ENCODE assay signal across 11 cellular contexts in genomic region chr20:45420125-45420524, GRCh38. TPM values are rescaled to one million over a fixed set of nuclear protein-coding genes. Genes with fewer than 3 reads are reported as not detected.
A peak's percentile ranks its signal among the peaks of the same experiment; 100 is the strongest.
DNase-seq lines count a peak whose midpoint lies in the region; ATAC-seq, FAIRE-seq and TF ChIP-seq lines count a peak whose summit lies in the region.
"Had no signal": no experiment of that assay in that cellular context is flagged by ENCODE, and none has a peak within 500 bp of the region (broad histone marks: within the 10 kb centered on the region; RNA-seq: fewer than 3 reads in every experiment).

No MANE protein-coding gene starts in this region.

- no peaks in the 10 kb centered on the region for H3K9me3 ChIP-seq in right cardiac atrium (ENCODE audit: control insufficient read depth, low read length)
- H3K9me3 ChIP-seq: SK-N-SH had no signal

- peaks cover 39% of the 10 kb centered on the region for H3K4me1 Mint-ChIP-seq in stimulated activated naive CD8-positive, alpha-beta T cell treated with anti-CD3 and anti-CD28 coated beads, Interleukin-15, amount 100 ng/mL, for 72 hours

- no peak overlapping the region for H3K4me3 Mint-ChIP-seq in stimulated activated naive CD8-positive, alpha-beta T cell treated with anti-CD3 and anti-CD28 coated beads, Interleukin-15, amount 100 ng/mL, for 72 hours

- peak overlapping the region; percentile 44 to 85 for H3K27ac Mint-ChIP-seq in stimulated activated naive CD8-positive, alpha-beta T cell treated with anti-CD3 and anti-CD28 coated beads, Interleukin-15, amount 100 ng/mL, for 72 hours

- H3K4me1 ChIP-seq in right cardiac atrium (ENCODE audit: control insufficient read depth, insufficient read depth, low read length): peaks cover 11% of the 10 kb centered on the region

- TF ChIP-seq CTCF in brain microvascular endothelial cell (IDR thresholded peaks at IDR 0.05; ENCODE audit: low read depth, low read length, missing control alignments) (no peak), foreskin fibroblast (IDR thresholded peaks at IDR 0.05; ENCODE audit: low read depth, low read length) (no peak)

- H3K4me3 ChIP-seq in brain microvascular endothelial cell (ENCODE audit: low read depth, low read length) (no peak overlapping the region), right cardiac atrium (ENCODE audit: low read length) (no peak overlapping the region), foreskin fibroblast (ENCODE audit: low read depth in 1 of 2, low read length in 2 of 2) (no peak overlapping the region)

- 87% methylated on average over 8 of the region's 8 CpGs for WGBS in right cardiac atrium

- H3K27me3 Mint-ChIP-seq in stimulated activated naive CD8-positive, alpha-beta T cell treated with anti-CD3 and anti-CD28 coated beads, Interleukin-15, amount 100 ng/mL, for 72 hours: no peaks in the 10 kb centered on the region

- H3K27me3 ChIP-seq in brain microvascular endothelial cell (replicated peaks) (no peaks in the 10 kb centered on the region), right cardiac atrium (ENCODE audit: control insufficient read depth, insufficient read depth) (no peaks in the 10 kb centered on the region)

- no peak for ATAC-seq in right cardiac atrium
- ATAC-seq in stimulated activated naive CD8-positive, alpha-beta T cell treated with anti-CD3 and anti-CD28 coated beads, Interleukin-15, amount 100 ng/mL, for 72 hours: no peak
- ATAC-seq in HG03520 (IDR thresholded peaks at IDR 0.05; ENCODE audit: unreplicated experiment): no peak
- ATAC-seq in HG02885 (IDR thresholded peaks at IDR 0.05; ENCODE audit: poor library complexity, unreplicated experiment): no peak

- H3K36me3 ChIP-seq in brain microvascular endothelial cell (replicated peaks): peaks cover 22% of the 10 kb centered on the region

- DNase-seq in HTR-8/SVneo (ENCODE audit: insufficient read length, low spot score) (no peak), brain microvascular endothelial cell (no peak), right cardiac atrium (peak in 1 of 3 donors; percentile 34), NCI-H146 treated with DMSO at 0.1 percent for 48 hours (lab: John Stamatoyannopoulos, UW; ENCODE audit: unreplicated experiment) (no peak), foreskin fibroblast (no peak)
- DNase-seq in stimulated activated naive CD8-positive, alpha-beta T cell treated with anti-CD3 and anti-CD28 coated beads, Interleukin-15, amount 100 ng/mL, for 72 hours: no peak
- DNase-seq: KG1; SK-N-SH; stimulated activated CD4-positive, alpha-beta T cell treated with anti-CD3 and anti-CD28 coated beads, Interleukin-4, amount 100 ng/mL, for 1 hour had no signal

- peak overlapping the region; percentile 66 for H3K27ac ChIP-seq in brain microvascular endothelial cell
- peak overlapping the region; percentile 70 for H3K27ac ChIP-seq in right cardiac atrium (ENCODE audit: low read length)

- intact Hi-C loops in right cardiac atrium (cut with DNase I): no loop called here

- in situ Hi-C loops in brain microvascular endothelial cell (cut with HindIII; ENCODE audit: low pct_ligation_motif_present, low sequenced_read_pairs): no loop called here

- H3K9me3 Mint-ChIP-seq in stimulated activated naive CD8-positive, alpha-beta T cell treated with anti-CD3 and anti-CD28 coated beads, Interleukin-15, amount 100 ng/mL, for 72 hours: no peaks in the 10 kb centered on the region

- FAIRE-seq in HTR-8/SVneo (lab: Jason Lieb, UNC): peak; percentile 58

RNA-seq across cellular contexts. Expression of gene PIGT, which starts 4.2 kb away (rescaled TPM):
- 100 to 1,000 TPM; 116 to 134 (median 125) TPM for total RNA-seq in right cardiac atrium
- 140 TPM for polyA plus RNA-seq in right cardiac atrium

RNA-seq across cellular contexts. Expression of gene DBNDD2, which starts 12.0 kb away (rescaled TPM):
- total RNA-seq in right cardiac atrium: 100 to 1,000 TPM; 163 to 208 (median 178) TPM
- polyA plus RNA-seq in right cardiac atrium: 228 TPM

RNA-seq across cellular contexts. Expression of gene TP53TG5, which starts 42.0 kb away (rescaled TPM):
- total RNA-seq in right cardiac atrium: 1 to 10 TPM in 3 of 4 donors, under 1 TPM in 1; 0.82 to 1.5 (median 1.4) TPM
- polyA plus RNA-seq in right cardiac atrium: 0.95 TPM
- polyA plus RNA-seq: SK-N-SH had no signal

RNA-seq across cellular contexts. Expression of gene WFDC2, which starts 49.4 kb away (rescaled TPM):
- 1 to 10 TPM; 1.1 to 2.7 (median 1.9) TPM for total RNA-seq in right cardiac atrium
- polyA plus RNA-seq in right cardiac atrium: 2.6 TPM

RNA-seq across cellular contexts. Expression of gene SYS1, which starts 57.2 kb away (rescaled TPM):
- 10 to 100 TPM; 21.5 to 28.7 (median 25.8) TPM for total RNA-seq in right cardiac atrium
- polyA plus RNA-seq in right cardiac atrium: 17.1 TPM
